In the genomic region with DNA sequence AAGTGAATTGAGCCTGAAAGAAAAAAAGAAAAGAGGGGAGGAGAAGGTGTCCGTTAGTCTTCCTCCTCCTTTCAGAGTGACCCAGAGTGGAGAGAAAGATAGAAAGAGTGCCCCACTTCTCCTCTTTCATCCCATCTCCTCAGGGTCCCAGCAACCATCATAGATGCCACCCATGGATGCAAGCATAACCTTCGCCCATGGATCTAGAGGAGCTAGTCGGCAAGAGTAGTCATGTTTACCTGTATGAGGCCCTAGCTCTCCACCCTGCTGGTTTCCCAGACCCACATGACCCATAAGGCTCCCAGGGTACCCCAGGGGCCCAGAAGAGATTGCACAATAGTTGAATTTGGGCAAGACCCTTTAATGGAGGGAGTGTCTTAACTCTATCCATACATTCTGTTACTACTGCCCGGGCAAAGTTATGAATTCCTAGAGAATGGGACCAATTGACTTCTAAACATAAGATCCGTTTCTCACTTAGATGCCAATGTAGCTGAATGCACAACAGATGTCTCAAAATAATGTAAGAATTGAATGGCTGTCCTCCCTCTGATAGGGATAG, we compare ENCODE assay signal across 15 cellular contexts.
"Had no signal": no experiment of that assay in that cellular context is flagged by ENCODE, and none has a peak within 500 bp of the region (broad histone marks: within the 10 kb centered on the region; RNA-seq: fewer than 3 reads in every experiment).

No MANE protein-coding gene starts in this region.

- H3K27ac ChIP-seq: skin epidermis, stomach, thoracic aorta had no signal

- DNase-seq: activated CD4-positive, alpha-beta memory T cell treated with anti-CD3 and anti-CD28 coated beads for 36 hours; activated CD4-positive, alpha-beta T cell treated with anti-CD3 and anti-CD28 coated beads for 1 hour; activated naive CD8-positive, alpha-beta T cell treated with anti-CD3 and anti-CD28 coated beads, Interleukin-2, amount 10 ng/mL, durations not matched to agents 7 days and 5 days; activated T-cell treated with anti-CD3 and anti-CD28 coated beads, Interleukin-2, amount 50 U/mL, for 72 hours; caudate nucleus; cortex of kidney; effector memory CD4-positive, alpha-beta T cell; left colon; naive thymus-derived CD8-positive, alpha-beta T cell; posterior cingulate gyrus; stomach had no signal

- H3K4me1 ChIP-seq: stomach had no signal

- H3K4me3 Mint-ChIP-seq: activated CD4-positive, alpha-beta memory T cell treated with anti-CD3 and anti-CD28 coated beads for 36 hours; activated naive CD8-positive, alpha-beta T cell treated with anti-CD3 and anti-CD28 coated beads, Interleukin-2, amount 10 ng/mL, durations not matched to agents 7 days and 5 days; activated T-cell treated with anti-CD3 and anti-CD28 coated beads, Interleukin-2, amount 50 U/mL, for 72 hours; naive thymus-derived CD8-positive, alpha-beta T cell; T-helper 2 cell treated with Interferon-gamma antibody and Interleukin-4, amounts not matched to agents 5 μg/mL and 100 μg/mL, for 36 hours had no signal

- H3K27ac Mint-ChIP-seq: activated CD4-positive, alpha-beta memory T cell treated with anti-CD3 and anti-CD28 coated beads for 36 hours; activated naive CD8-positive, alpha-beta T cell treated with anti-CD3 and anti-CD28 coated beads, Interleukin-2, amount 10 ng/mL, durations not matched to agents 7 days and 5 days; activated T-cell treated with anti-CD3 and anti-CD28 coated beads, Interleukin-2, amount 50 U/mL, for 72 hours; naive thymus-derived CD8-positive, alpha-beta T cell; T-helper 2 cell treated with Interferon-gamma antibody and Interleukin-4, amounts not matched to agents 5 μg/mL and 100 μg/mL, for 36 hours had no signal

- ATAC-seq: activated T-cell treated with anti-CD3 and anti-CD28 coated beads, Interleukin-2, amount 50 U/mL, for 72 hours; left colon; naive thymus-derived CD8-positive, alpha-beta T cell had no signal

- H3K4me3 ChIP-seq: lung, skin epidermis, stomach, thoracic aorta had no signal

- H3K36me3 ChIP-seq: stomach, thoracic aorta had no signal
